In the genomic region with DNA sequence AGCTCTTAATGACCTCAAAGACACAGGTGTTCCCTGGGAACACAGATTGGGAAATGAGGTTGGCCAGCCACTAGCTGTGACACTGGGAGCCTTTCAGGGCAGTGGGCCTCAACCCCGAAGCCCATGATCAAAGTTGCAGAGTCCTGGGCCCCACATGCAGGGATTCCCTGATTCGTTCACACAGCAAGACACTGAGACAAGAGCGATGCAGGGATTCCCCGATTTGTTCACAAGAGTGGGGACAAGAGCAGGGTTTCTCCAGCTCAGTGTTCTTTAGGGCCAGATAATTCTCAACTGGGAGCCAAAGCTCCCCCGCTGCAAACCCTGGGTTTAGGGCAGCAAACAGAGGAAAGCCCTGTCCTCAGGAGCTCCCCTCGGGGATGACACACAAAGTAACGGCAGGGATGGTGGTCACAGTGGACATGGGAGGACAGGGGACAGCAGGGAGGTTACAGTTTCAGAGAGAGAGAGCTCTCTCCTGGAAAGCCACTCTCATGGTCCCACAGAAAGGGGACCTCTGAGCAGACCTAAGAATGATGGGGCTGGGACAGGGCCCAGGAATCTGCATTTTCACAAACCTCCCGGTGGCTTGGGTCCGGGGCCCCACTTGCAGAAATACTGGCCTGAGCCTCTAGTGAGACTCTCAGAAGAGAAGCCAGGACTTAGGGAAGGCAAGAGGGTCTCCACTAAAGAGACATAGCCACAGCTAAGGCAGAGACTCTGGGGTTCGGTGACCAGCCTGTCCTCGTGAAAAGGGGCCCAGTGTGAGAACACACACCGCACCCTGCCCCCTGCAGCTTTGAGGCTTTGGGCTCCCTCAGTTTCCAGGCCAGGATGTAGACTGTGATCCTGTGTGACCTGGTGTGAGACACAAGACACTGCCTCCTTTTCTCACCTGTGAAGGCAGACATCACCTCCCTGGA, we compare ENCODE assay signal across 18 cellular contexts. TPM values are rescaled to one million over a fixed set of nuclear protein-coding genes. Genes with fewer than 3 reads are reported as not detected.
DNase-seq lines count a peak whose midpoint lies in the region; ATAC-seq and TF ChIP-seq lines count a peak whose summit lies in the region.
"Had no signal": no experiment of that assay in that cellular context is flagged by ENCODE, and none has a peak within 500 bp of the region (broad histone marks: within the 10 kb centered on the region; RNA-seq: fewer than 3 reads in every experiment).

No MANE protein-coding gene starts in this region.

- TF ChIP-seq CTCF in breast epithelium (IDR thresholded peaks at IDR 0.05): no peak
- no peak for TF ChIP-seq CTCF in MCF 10A (IDR thresholded peaks at IDR 0.05; ENCODE audit: unreplicated experiment)
- no peak for TF ChIP-seq CTCF in WTC11 (IDR thresholded peaks at IDR 0.05)
- TF ChIP-seq CTCF in lower lobe of right lung (IDR thresholded peaks at IDR 0.05): no peak
- TF ChIP-seq CTCF in upper lobe of right lung (IDR thresholded peaks at IDR 0.05): no peak
- no peak for TF ChIP-seq CTCF in PC-3 (conservative IDR thresholded peaks at IDR 0.05; ENCODE audit: low read depth, low read length)

- no peaks in the 10 kb centered on the region for H3F3A ChIP-seq in PC-3 (ENCODE audit: low read length, unreplicated experiment)

- TF ChIP-seq POLR2A in breast epithelium (IDR thresholded peaks at IDR 0.05): no peak

- ATAC-seq in WTC11 (no peak), lower lobe of right lung (no peak), upper lobe of right lung (no peak), PC-3 (no peak), GM19452 (IDR thresholded peaks at IDR 0.05; ENCODE audit: unreplicated experiment) (no peak)
- ATAC-seq: HCT116; left colon; naive thymus-derived CD4-positive, alpha-beta T cell had no signal

- CTCF ChIA-PET in MCF 10A (lab: Yijun Ruan, JAX) (interaction anchor here (1.0 kb wide), 1 partner anchor 12 kb away, joined by 3 read pairs; no protein-coding TSS in a partner anchor), WTC11 (lab: Charles Lee) (interaction anchor here (1.0 kb wide), 1 partner anchor 103 kb away, joined by 4 read pairs; no protein-coding TSS in a partner anchor), PC-3 (lab: Charles Lee) (interaction anchor here (0.6 to 0.8 kb wide), 2 partner anchors 82 to 103 kb away, joined by 3 read pairs; no protein-coding TSS in a partner anchor)

- no peak overlapping the region for H3K9ac ChIP-seq in PC-3 (ENCODE audit: low read length)
- H3K9ac ChIP-seq: parathyroid adenoma had no signal

- no peaks in the 10 kb centered on the region for H3K79me2 ChIP-seq in PC-3 (ENCODE audit: low read length)
- H3K79me2 ChIP-seq: parathyroid adenoma had no signal

- H3K4me1 ChIP-seq in breast epithelium (no peaks in the 10 kb centered on the region), lower lobe of right lung (no peaks in the 10 kb centered on the region), upper lobe of right lung (no peaks in the 10 kb centered on the region), PC-3 (ENCODE audit: insufficient read depth, low read length) (peaks cover 7% of the 10 kb centered on the region; the same call in 1 of the 2 replicates)
- H3K4me1 ChIP-seq: parathyroid adenoma, sigmoid colon had no signal

- no peaks in the 10 kb centered on the region for H3K27me3 Mint-ChIP-seq in MCF 10A (ENCODE audit: insufficient read depth, unreplicated experiment)
- H3K27me3 Mint-ChIP-seq in WTC11 (ENCODE audit: low read depth): peaks cover 5% of the 10 kb centered on the region

- intact Hi-C loops in breast epithelium (cut with DNase I; ENCODE audit: low total_unique reads) (no loop called here), MCF 10A (cut with micrococcal nuclease) (no loop called here), lower lobe of right lung (cut with DNase I) (no loop called here), upper lobe of right lung (cut with DNase I) (no loop called here), PC-3 (cut with micrococcal nuclease) (no loop called here)

- H3K4me1 Mint-ChIP-seq in MCF 10A (ENCODE audit: insufficient read depth, unreplicated experiment) (no peaks in the 10 kb centered on the region), WTC11 (no peaks in the 10 kb centered on the region; the same call in 1 of the 2 replicates)

- H3K9me3 ChIP-seq in breast epithelium: no peaks in the 10 kb centered on the region
- no peaks in the 10 kb centered on the region for H3K9me3 ChIP-seq in lower lobe of right lung
- no peaks in the 10 kb centered on the region for H3K9me3 ChIP-seq in upper lobe of right lung
- H3K9me3 ChIP-seq in PC-3 (ENCODE audit: low read length): no peaks in the 10 kb centered on the region
- H3K9me3 ChIP-seq: sigmoid colon had no signal

- H4K20me1 ChIP-seq in PC-3 (ENCODE audit: low read length): no peaks in the 10 kb centered on the region

- H3K27ac ChIP-seq in breast epithelium (no peak overlapping the region), lower lobe of right lung (no peak overlapping the region), upper lobe of right lung (no peak overlapping the region), PC-3 (ENCODE audit: low read length) (no peak overlapping the region)
- H3K27ac ChIP-seq: parathyroid adenoma, sigmoid colon had no signal

- no peaks in the 10 kb centered on the region for H3K9me2 ChIP-seq in PC-3 (replicated peaks; ENCODE audit: low read length)

- H3K4me3 ChIP-seq in breast epithelium (no peak overlapping the region), lower lobe of right lung (no peak overlapping the region), upper lobe of right lung (no peak overlapping the region), PC-3 (ENCODE audit: low read length) (no peak overlapping the region)
- H3K4me3 ChIP-seq: sigmoid colon had no signal

- no peaks in the 10 kb centered on the region for H3K9me3 Mint-ChIP-seq in MCF 10A (ENCODE audit: unreplicated experiment)
- no peaks in the 10 kb centered on the region for H3K9me3 Mint-ChIP-seq in WTC11
- H3K9me3 Mint-ChIP-seq: CD4-positive, CD25-positive, alpha-beta regulatory T cell; naive thymus-derived CD4-positive, alpha-beta T cell; T-helper 2 cell treated with Interferon-gamma antibody and Interleukin-4, amounts not matched to agents 5 μg/mL and 100 μg/mL, for 36 hours had no signal

- H3K4me3 Mint-ChIP-seq in MCF 10A (ENCODE audit: unreplicated experiment) (no peak overlapping the region), WTC11 (no peak overlapping the region)
- H3K4me3 Mint-ChIP-seq: CD4-positive, CD25-positive, alpha-beta regulatory T cell; naive thymus-derived CD4-positive, alpha-beta T cell; T-helper 2 cell treated with Interferon-gamma antibody and Interleukin-4, amounts not matched to agents 5 μg/mL and 100 μg/mL, for 36 hours had no signal

- POLR2A ChIA-PET in MCF 10A (lab: Yijun Ruan, JAX) (no interaction called here), WTC11 (lab: Charles Lee) (no interaction called here), PC-3 (lab: Charles Lee; ENCODE audit: unreplicated experiment) (no interaction called here)

- no peak overlapping the region for H3K4me2 ChIP-seq in PC-3 (ENCODE audit: low read length)

- no peaks in the 10 kb centered on the region for H3K36me3 ChIP-seq in breast epithelium
- no peaks in the 10 kb centered on the region for H3K36me3 ChIP-seq in lower lobe of right lung
- H3K36me3 ChIP-seq in upper lobe of right lung: no peaks in the 10 kb centered on the region
- no peaks in the 10 kb centered on the region for H3K36me3 ChIP-seq in PC-3 (ENCODE audit: low read depth, low read length)
- H3K36me3 ChIP-seq: sigmoid colon had no signal

- BruUV-seq in MCF 10A (replicated peaks; lab: Mats Ljungman, UMichigan) (no TSS peak), PC-3 (replicated peaks; lab: Mats Ljungman, UMichigan) (no TSS peak)

- DNase-seq in breast epithelium (ENCODE audit: low spot score in 2 of 2) (peak; percentile 13 to 40), MCF 10A (ENCODE audit: unreplicated experiment) (no peak), WTC11 (ENCODE audit: low spot score) (peak; percentile 2), lower lobe of right lung (peak; percentile 20), upper lobe of right lung (peak; percentile 39), PC-3 (no peak)
- DNase-seq: activated naive CD4-positive, alpha-beta T cell; CD4-positive, CD25-positive, alpha-beta regulatory T cell; NCI-H1105 treated with DMSO at 0.1 percent for 48 hours; NCI-H2107; NCI-H510A treated with DMSO at 0.1 percent for 48 hours had no signal

- H3K27ac Mint-ChIP-seq in MCF 10A (ENCODE audit: low read depth, unreplicated experiment): no peak overlapping the region
- H3K27ac Mint-ChIP-seq in WTC11: no peak overlapping the region
- H3K27ac Mint-ChIP-seq: CD4-positive, CD25-positive, alpha-beta regulatory T cell; naive thymus-derived CD4-positive, alpha-beta T cell; T-helper 2 cell treated with Interferon-gamma antibody and Interleukin-4, amounts not matched to agents 5 μg/mL and 100 μg/mL, for 36 hours had no signal

- H3K27me3 ChIP-seq in breast epithelium (no peaks in the 10 kb centered on the region), lower lobe of right lung (ENCODE audit: low read depth) (no peaks in the 10 kb centered on the region), upper lobe of right lung (no peaks in the 10 kb centered on the region), PC-3 (ENCODE audit: low read length) (no peaks in the 10 kb centered on the region)
- H3K27me3 ChIP-seq: sigmoid colon had no signal

- H2AFZ ChIP-seq in PC-3 (ENCODE audit: low read length): no peak overlapping the region
- H2AFZ ChIP-seq: parathyroid adenoma had no signal

- H3K36me3 Mint-ChIP-seq in MCF 10A (ENCODE audit: insufficient read depth, unreplicated experiment): no peaks in the 10 kb centered on the region
- H3K36me3 Mint-ChIP-seq in WTC11: no peaks in the 10 kb centered on the region
- H3K36me3 Mint-ChIP-seq: CD4-positive, CD25-positive, alpha-beta regulatory T cell; naive thymus-derived CD4-positive, alpha-beta T cell had no signal

TF ChIP-seq in WTC11, 78 proteins besides CTCF, POLR2A, EP300 and RAD21 (continues in another document):
- no peak for TF ChIP-seq ELF4 (CRISPR knock-in tag; IDR thresholded peaks at IDR 0.05; ENCODE audit: low read depth)
- no peak for TF ChIP-seq FOXP1 (CRISPR knock-in tag; IDR thresholded peaks at IDR 0.05; ENCODE audit: borderline replicate concordance)
- no peak for TF ChIP-seq ZNF317 (CRISPR knock-in tag; IDR thresholded peaks at IDR 0.05; ENCODE audit: borderline replicate concordance, low read depth)
- no peak for TF ChIP-seq ZNF121 (CRISPR knock-in tag; IDR thresholded peaks at IDR 0.05)
- no peak for TF ChIP-seq NR3C1 (CRISPR knock-in tag; conservative IDR thresholded peaks at IDR 0.05; ENCODE audit: low read depth)

RNA-seq across cellular contexts. Expression of a gene that starts 7.4 kb away (rescaled TPM):
- total RNA-seq in breast epithelium (10 to 100 TPM in 1 of 3 donors, 1 to 10 TPM in 2; 5.0 to 15.7 (median 5.3) TPM), MCF 10A (2022) (0.82 and 0.98 TPM in 2 replicates), WTC11 (2021) (9.9 to 11.4 TPM (median 11.0 TPM) in 3 replicates), lower lobe of right lung (2.4 TPM), upper lobe of right lung (3.0 TPM), PC-3 (2014; rRNA removed) (14.4 and 17.6 TPM in 2 replicates)

Comparison
In these comparisons a context has a peak if more than half of its experiments do, and no peak if none do; other contexts are left out.
1. DNase-seq: peak in breast epithelium (2 of 2), WTC11 (single experiment), lower lobe of right lung (single experiment) and upper lobe of right lung (single experiment); none in MCF 10A (single experiment) and PC-3 (single experiment).